In genomic region chr4:118684873-118685811, GRCh38 we compare ENCODE assay signal across 8 cellular contexts. TPM values are rescaled to one million over a fixed set of nuclear protein-coding genes. Genes with fewer than 3 reads are reported as not detected.
DNase-seq lines count a peak whose midpoint lies in the region; ATAC-seq, FAIRE-seq and TF ChIP-seq lines count a peak whose summit lies in the region.

Gene METTL14 (plus strand): TSS chr4:118685392. CDS start chr4:118685535, 143 bp downstream.

- H3K4me1 ChIP-seq in BLaER1 = peaks cover 17% of the 10 kb centered on the region
- peaks cover 10 to 24% of the 10 kb centered on the region in 2 donors for H3K4me1 ChIP-seq in left lung

- no peaks in the 10 kb centered on the region for H3K9me3 ChIP-seq in BLaER1
- H3K9me3 ChIP-seq in left lung = no peaks in the 10 kb centered on the region

- no peak for TF ChIP-seq CTCF in left lung (IDR thresholded peaks at IDR 0.05)

- peak within 1 kb of the TSS; percentile 88 for H3K9ac ChIP-seq in BLaER1

- FAIRE-seq in GM19239 (lab: Jason Lieb, UNC) = peak; percentile 97

- DNase-seq in GM19239 (ENCODE audit: insufficient read length, low spot score) (peak; percentile 63), NCI-H524 treated with DMSO at 0.1 percent for 48 hours (lab: John Stamatoyannopoulos, UW) (peak; percentile 35), dermis blood vessel endothelial cell (peak; percentile 93), left lung (peak; percentile 91 to 96)
- peak; percentile 81 for DNase-seq in activated CD4-positive, alpha-beta T cell treated with anti-CD3 and anti-CD28 coated beads, Interleukin-2, amount 50 U/mL, for 1 hour
- peak; percentile 75 to 79 for DNase-seq in stimulated activated CD4-positive, alpha-beta T cell treated with anti-CD3 and anti-CD28 coated beads, Interleukin-2, amount 100 ng/mL, for 48 hours

- H3K27ac ChIP-seq in BLaER1 (peak within 1 kb of the TSS; percentile 80), left lung (peak within 1 kb of the TSS; percentile 82 to 87)

- H3K4me3 ChIP-seq in BLaER1 (peak within 1 kb of the TSS; percentile 79), left lung (peak within 1 kb of the TSS; percentile 52 to 70)

- H3K27me3 ChIP-seq in BLaER1 = no peaks in the 10 kb centered on the region
- no peaks in the 10 kb centered on the region for H3K27me3 ChIP-seq in left lung

- H3K4me2 ChIP-seq in BLaER1 = peak within 1 kb of the TSS; percentile 93

- ATAC-seq in HG03457 (IDR thresholded peaks at IDR 0.05; ENCODE audit: unreplicated experiment) (peak; percentile 99), left lung (peak; percentile 98)

- intact Hi-C loops in left lung (cut with DNase I) = no loop called here

- peaks cover 28% of the 10 kb centered on the region for H4K20me1 ChIP-seq in BLaER1

- H3K36me3 ChIP-seq in BLaER1 (peaks cover 26% of the 10 kb centered on the region), left lung (peaks cover 0 to 24% of the 10 kb centered on the region in 2 donors)

RNA-seq across cellular contexts. Expression of gene METTL14, which starts in this region (rescaled TPM):
- total RNA-seq in dermis blood vessel endothelial cell (54.4 and 63.8 TPM in 2 replicates), left lung (10 to 100 TPM; 30.6 to 45.4 TPM)

Comparison
In these comparisons a context has a peak if more than half of its experiments do, and no peak if none do; other contexts are left out.
1. Peak in every context shown above with its lines: DNase-seq, ATAC-seq, H3K4me3 ChIP-seq and H3K27ac ChIP-seq.
2. DNase-seq: peak in every context shown above with its lines; median percentile 94 in left lung; 93 in dermis blood vessel endothelial cell; 81 in activated CD4-positive, alpha-beta T cell treated with anti-CD3 and anti-CD28 coated beads, Interleukin-2, amount 50 U/mL, for 1 hour; 77 in stimulated activated CD4-positive, alpha-beta T cell treated with anti-CD3 and anti-CD28 coated beads, Interleukin-2, amount 100 ng/mL, for 48 hours; 63 in GM19239; 35 in NCI-H524 treated with DMSO at 0.1 percent for 48 hours.